ENCODE assay signal across 10 cellular contexts in genomic region chr12:108207791-108208730, GRCh38.
"Had no signal": no experiment of that assay in that cellular context is flagged by ENCODE, and none has a peak within 500 bp of the region (broad histone marks: within the 10 kb centered on the region; RNA-seq: fewer than 3 reads in every experiment).

No MANE protein-coding gene starts in this region.

- H3K4me3 ChIP-seq: GM23248, K562 had no signal

- DNase-seq: GM23248, GOT3, H7, HCEC 1CT, HFFc6, IMR-90, KG1 had no signal

- H3K27ac Mint-ChIP-seq: HFFc6 had no signal

- H3K9ac ChIP-seq: GM23248 had no signal

- H2AFZ ChIP-seq: GM23248 had no signal

- ATAC-seq: HepG2, K562 had no signal

- H3K27ac ChIP-seq: GM23248, HL-60 had no signal

- H3K4me3 Mint-ChIP-seq: HFFc6 had no signal
